Comparison of ENCODE assay signal across 6 cellular contexts in the genomic region with DNA sequence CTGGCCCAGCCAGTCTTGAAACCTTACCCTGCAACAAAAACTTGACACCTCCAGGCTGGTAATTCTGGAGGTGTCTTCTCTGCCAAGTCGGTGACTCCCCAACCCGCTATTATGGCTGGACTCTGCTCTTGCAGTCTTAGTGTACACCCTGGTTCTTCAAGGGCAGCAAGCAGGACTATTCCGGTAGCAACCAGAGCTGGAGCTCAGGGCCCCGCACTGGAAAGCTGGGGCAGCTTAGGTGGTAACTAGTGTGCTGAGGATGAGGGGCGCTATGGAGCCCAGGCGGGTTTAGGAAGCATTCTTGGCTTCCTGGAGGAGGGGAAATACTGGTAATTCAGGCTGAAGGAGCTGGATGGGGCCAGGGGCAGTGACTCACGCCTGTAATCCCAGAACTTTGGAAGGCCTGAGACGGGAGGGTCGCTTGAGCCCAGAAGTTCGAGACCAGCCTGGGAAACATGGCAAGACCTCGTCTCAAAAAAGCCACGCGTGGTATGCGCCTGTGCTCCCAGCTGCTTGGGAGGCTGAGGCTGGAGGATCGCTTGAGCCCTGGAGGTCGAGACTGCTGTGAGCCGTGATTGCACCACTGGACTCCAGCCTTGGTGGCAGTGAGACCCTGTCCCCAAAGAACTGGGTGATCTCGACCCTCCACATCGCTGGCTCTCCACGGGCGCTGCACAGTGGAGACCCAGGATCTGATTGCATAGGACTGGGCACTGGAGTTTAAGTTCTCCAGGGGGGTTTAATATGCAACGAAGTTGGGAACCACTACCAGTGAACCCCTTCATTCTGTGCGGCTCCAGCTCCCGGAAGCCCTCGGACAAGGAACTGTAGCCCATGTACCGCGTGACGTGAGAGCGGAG. TPM values are rescaled to one million over a fixed set of nuclear protein-coding genes. Genes with fewer than 3 reads are reported as not detected.
DNase-seq lines count a peak whose midpoint lies in the region; FAIRE-seq and TF ChIP-seq lines count a peak whose summit lies in the region.

No MANE protein-coding gene starts in this region.

- WGBS in mesodermal cell (ENCODE audit: insufficient coverage in 2 of 2), 2 experiments: 41 to 43% methylated on average over 27 to 29 of the region's 29 CpGs

- peaks cover 3% of the 10 kb centered on the region for H3K4me1 Mint-ChIP-seq in activated T-helper 2 cell treated with anti-CD3 and anti-CD28 coated beads, Interferon-gamma antibody, Interleukin-2, Interleukin-4, amounts not matched to agents 10 μg/mL and 5 μg/mL and 100 μg/mL, durations not matched to agents 14 hours and 24 hours and 36 hours (ENCODE audit: low read depth)

- H3K36me3 Mint-ChIP-seq in activated T-helper 2 cell treated with anti-CD3 and anti-CD28 coated beads, Interferon-gamma antibody, Interleukin-2, Interleukin-4, amounts not matched to agents 10 μg/mL and 5 μg/mL and 100 μg/mL, durations not matched to agents 14 hours and 24 hours and 36 hours (ENCODE audit: low read depth): peaks cover 20% of the 10 kb centered on the region

- H3K9me3 Mint-ChIP-seq in activated T-helper 2 cell treated with anti-CD3 and anti-CD28 coated beads, Interferon-gamma antibody, Interleukin-2, Interleukin-4, amounts not matched to agents 10 μg/mL and 5 μg/mL and 100 μg/mL, durations not matched to agents 14 hours and 24 hours and 36 hours: no peaks in the 10 kb centered on the region

- H3K36me3 ChIP-seq in ES-I3 (ENCODE audit: insufficient read depth, low read length) (peaks cover 5% of the 10 kb centered on the region), mesodermal cell (ENCODE audit: control insufficient read depth, insufficient read depth, low read length) (peaks cover 24% of the 10 kb centered on the region)

- peaks cover 6% of the 10 kb centered on the region for H3K4me1 ChIP-seq in ES-I3 (ENCODE audit: insufficient read depth, low read length)
- H3K4me1 ChIP-seq in mesodermal cell (ENCODE audit: control insufficient read depth, insufficient read depth, low read length, poor library complexity, severe bottlenecking): peaks cover 7% of the 10 kb centered on the region

- H3K27ac Mint-ChIP-seq in activated T-helper 2 cell treated with anti-CD3 and anti-CD28 coated beads, Interferon-gamma antibody, Interleukin-2, Interleukin-4, amounts not matched to agents 10 μg/mL and 5 μg/mL and 100 μg/mL, durations not matched to agents 14 hours and 24 hours and 36 hours: no peak overlapping the region

- intact Hi-C loops in activated T-helper 2 cell treated with anti-CD3 and anti-CD28 coated beads, Interferon-gamma antibody, Interleukin-2, Interleukin-4, amounts not matched to agents 10 μg/mL and 5 μg/mL and 100 μg/mL, durations not matched to agents 14 hours and 24 hours and 36 hours (cut with micrococcal nuclease): no loop called here

- no peak for FAIRE-seq in H54 (lab: Jason Lieb, UNC)

- H3K4me3 Mint-ChIP-seq in activated T-helper 2 cell treated with anti-CD3 and anti-CD28 coated beads, Interferon-gamma antibody, Interleukin-2, Interleukin-4, amounts not matched to agents 10 μg/mL and 5 μg/mL and 100 μg/mL, durations not matched to agents 14 hours and 24 hours and 36 hours (ENCODE audit: low read depth): peak overlapping the region; percentile 54

- peaks cover 21% of the 10 kb centered on the region for H3K27me3 Mint-ChIP-seq in activated T-helper 2 cell treated with anti-CD3 and anti-CD28 coated beads, Interferon-gamma antibody, Interleukin-2, Interleukin-4, amounts not matched to agents 10 μg/mL and 5 μg/mL and 100 μg/mL, durations not matched to agents 14 hours and 24 hours and 36 hours (ENCODE audit: low read depth)

- peak overlapping the region; percentile 60 for H3K9ac ChIP-seq in ES-I3 (ENCODE audit: low read depth, low read length)

- no peaks in the 10 kb centered on the region for H3K9me3 ChIP-seq in ES-I3 (ENCODE audit: control insufficient read depth, insufficient read depth, low read length)
- no peaks in the 10 kb centered on the region for H3K9me3 ChIP-seq in mesodermal cell (ENCODE audit: control insufficient read depth, low read length)

- H3K27ac ChIP-seq in mesodermal cell (ENCODE audit: low read depth, low read length, severe bottlenecking): no peak overlapping the region

- peak overlapping the region; percentile 39 for H3K4me3 ChIP-seq in mesodermal cell (ENCODE audit: extremely low read depth, insufficient read depth, low read length, poor library complexity, severe bottlenecking)

- DNase-seq in activated T-helper 2 cell treated with anti-CD3 and anti-CD28 coated beads, Interferon-gamma antibody, Interleukin-2, Interleukin-4, amounts not matched to agents 10 μg/mL and 5 μg/mL and 100 μg/mL, durations not matched to agents 14 hours and 24 hours and 36 hours (ENCODE audit: low spot score): no peak
- DNase-seq in H54 (ENCODE audit: insufficient read length, low spot score) (no peak), inferior parietal cortex (ENCODE audit: extremely low spot score) (no peak), AML-193 (lab: John Stamatoyannopoulos, UW) (no peak)

- TF ChIP-seq POLR2A in H54 (IDR thresholded peaks at IDR 0.05; ENCODE audit: low read depth, low read length): no peak

RNA-seq across cellular contexts. Expression of gene AIFM3, which starts 10.6 kb away (rescaled TPM):
- 0.23 and 0.30 TPM in 2 replicates for total RNA-seq in activated T-helper 2 cell treated with anti-CD3 and anti-CD28 coated beads, Interferon-gamma antibody, Interleukin-2, Interleukin-4, amounts not matched to agents 10 μg/mL and 5 μg/mL and 100 μg/mL, durations not matched to agents 14 hours and 24 hours and 36 hours
- polyA plus RNA-seq in mesodermal cell (2013, experiment 1 of 2): 0.59 TPM
- 1.1 TPM for polyA plus RNA-seq in mesodermal cell (2013, experiment 2 of 2)

RNA-seq across cellular contexts. Expression of gene LZTR1, which starts 25.6 kb away (rescaled TPM):
- total RNA-seq in activated T-helper 2 cell treated with anti-CD3 and anti-CD28 coated beads, Interferon-gamma antibody, Interleukin-2, Interleukin-4, amounts not matched to agents 10 μg/mL and 5 μg/mL and 100 μg/mL, durations not matched to agents 14 hours and 24 hours and 36 hours: 64.7 and 68.4 TPM in 2 replicates
- polyA plus RNA-seq in mesodermal cell (2013, experiment 1 of 2): 28.4 TPM
- polyA plus RNA-seq in mesodermal cell (2013, experiment 2 of 2): 21.9 TPM

RNA-seq across cellular contexts. Expression of gene CRKL, which starts 39.3 kb away (rescaled TPM):
- 79.2 and 80.1 TPM in 2 replicates for total RNA-seq in activated T-helper 2 cell treated with anti-CD3 and anti-CD28 coated beads, Interferon-gamma antibody, Interleukin-2, Interleukin-4, amounts not matched to agents 10 μg/mL and 5 μg/mL and 100 μg/mL, durations not matched to agents 14 hours and 24 hours and 36 hours
- polyA plus RNA-seq in mesodermal cell (2013, experiment 1 of 2): 36.1 TPM
- 32.3 TPM for polyA plus RNA-seq in mesodermal cell (2013, experiment 2 of 2)

RNA-seq across cellular contexts. Expression of gene THAP7, which starts 45.4 kb away (rescaled TPM):
- total RNA-seq in activated T-helper 2 cell treated with anti-CD3 and anti-CD28 coated beads, Interferon-gamma antibody, Interleukin-2, Interleukin-4, amounts not matched to agents 10 μg/mL and 5 μg/mL and 100 μg/mL, durations not matched to agents 14 hours and 24 hours and 36 hours: 25.8 and 25.9 TPM in 2 replicates
- 15.6 TPM for polyA plus RNA-seq in mesodermal cell (2013, experiment 1 of 2)
- 12.6 TPM for polyA plus RNA-seq in mesodermal cell (2013, experiment 2 of 2)

RNA-seq across cellular contexts. Expression of gene P2RX6, which starts 58.5 kb away (rescaled TPM):
- 0.07 TPM in 1 of 2 replicates, not detected in the other for total RNA-seq in activated T-helper 2 cell treated with anti-CD3 and anti-CD28 coated beads, Interferon-gamma antibody, Interleukin-2, Interleukin-4, amounts not matched to agents 10 μg/mL and 5 μg/mL and 100 μg/mL, durations not matched to agents 14 hours and 24 hours and 36 hours
- polyA plus RNA-seq in mesodermal cell (2013, experiment 1 of 2): 2.5 TPM
- polyA plus RNA-seq in mesodermal cell (2013, experiment 2 of 2): 2.1 TPM
